ENCODE assay signal across 11 cellular contexts in the genomic region with DNA sequence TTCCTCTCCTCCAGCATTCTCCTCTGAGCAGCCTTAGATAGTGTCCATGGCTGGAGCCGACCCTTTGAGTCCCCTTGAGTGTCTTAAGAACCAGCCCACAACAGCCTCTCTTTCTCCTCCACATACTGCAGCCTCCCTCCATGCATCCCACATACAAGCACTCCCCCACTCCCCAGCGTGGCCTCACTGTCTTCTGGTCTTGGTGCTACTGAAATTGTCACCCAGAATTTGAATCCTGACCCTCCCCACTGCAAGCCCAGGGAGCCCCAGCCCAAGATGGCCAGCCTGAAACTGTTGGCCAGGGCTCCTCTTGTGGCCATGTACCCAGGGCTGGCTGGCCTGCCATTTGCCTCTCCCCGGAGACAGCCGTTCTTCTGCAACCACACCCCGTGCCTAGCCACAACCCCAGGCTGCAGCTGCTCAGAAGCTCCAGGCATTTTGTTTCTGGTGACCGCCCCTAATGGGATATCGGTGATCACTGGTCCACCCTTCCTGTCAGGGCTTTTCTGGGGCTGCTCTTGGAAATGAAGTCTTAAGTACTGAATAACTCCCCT. TPM values are rescaled to one million over a fixed set of nuclear protein-coding genes. Genes with fewer than 3 reads are reported as not detected.
DNase-seq lines count a peak whose midpoint lies in the region; ATAC-seq and TF ChIP-seq lines count a peak whose summit lies in the region.
"Had no signal": no experiment of that assay in that cellular context is flagged by ENCODE, and none has a peak within 500 bp of the region (broad histone marks: within the 10 kb centered on the region; RNA-seq: fewer than 3 reads in every experiment).

No MANE protein-coding gene starts in this region.

- intact Hi-C loops in dendritic cell treated with granulocyte-macrophage colony-stimulating factor and Interleukin-4, amounts not matched to agents 40 ng/mL and 50 ng/mL, for 4 days (cut with micrococcal nuclease), result no loop called here

- H3K27ac Mint-ChIP-seq in activated T-cell treated with anti-CD3 and anti-CD28 coated beads, Interleukin-2, amount 50 U/mL, for 24 hours, result peak overlapping the region; percentile 60
- peak overlapping the region; percentile 17 to 69 (median 20) for H3K27ac Mint-ChIP-seq in IgD-negative memory B cell
- H3K27ac Mint-ChIP-seq in dendritic cell treated with granulocyte-macrophage colony-stimulating factor and Interleukin-4, amounts not matched to agents 40 ng/mL and 50 ng/mL, for 4 days, result peak overlapping the region; percentile 7
- H3K27ac Mint-ChIP-seq in stimulated activated effector memory CD8-positive, alpha-beta T cell treated with anti-CD3 and anti-CD28 coated beads, Interleukin-12 subunit alpha, Interleukin-12 subunit beta, amount 100 ng/mL, for 72 hours, result peak overlapping the region; percentile 84
- H3K27ac Mint-ChIP-seq: progenitor cell of endocrine pancreas had no signal

- POLR2A ChIA-PET in GM10248 (lab: Yijun Ruan, JAX), result no interaction called here

- H3K27me3 Mint-ChIP-seq in activated T-cell treated with anti-CD3 and anti-CD28 coated beads, Interleukin-2, amount 50 U/mL, for 24 hours, result no peaks in the 10 kb centered on the region
- H3K27me3 Mint-ChIP-seq in IgD-negative memory B cell, result no peaks in the 10 kb centered on the region
- H3K27me3 Mint-ChIP-seq in dendritic cell treated with granulocyte-macrophage colony-stimulating factor and Interleukin-4, amounts not matched to agents 40 ng/mL and 50 ng/mL, for 4 days, result no peaks in the 10 kb centered on the region
- H3K27me3 Mint-ChIP-seq: progenitor cell of endocrine pancreas had no signal

- H3K4me3 Mint-ChIP-seq in activated T-cell treated with anti-CD3 and anti-CD28 coated beads, Interleukin-2, amount 50 U/mL, for 24 hours, result no peak overlapping the region
- peak overlapping the region in 2 of 4 donors; percentile 73 to 88 for H3K4me3 Mint-ChIP-seq in IgD-negative memory B cell
- no peak overlapping the region for H3K4me3 Mint-ChIP-seq in dendritic cell treated with granulocyte-macrophage colony-stimulating factor and Interleukin-4, amounts not matched to agents 40 ng/mL and 50 ng/mL, for 4 days
- no peak overlapping the region for H3K4me3 Mint-ChIP-seq in stimulated activated effector memory CD8-positive, alpha-beta T cell treated with anti-CD3 and anti-CD28 coated beads, Interleukin-12 subunit alpha, Interleukin-12 subunit beta, amount 100 ng/mL, for 72 hours

- CTCF ChIA-PET in GM10248 (lab: Yijun Ruan, JAX), result interaction anchor here (1.0 to 27.0 kb wide), 4 partner anchors 13 to 111 kb away, joined by 3 to 1060 read pairs (median 10); partner anchors contain the start of genes PRXL2A and TSPAN14

- no peak for TF ChIP-seq CTCF in GM10266 (IDR thresholded peaks at IDR 0.05; ENCODE audit: control insufficient read depth, insufficient read depth, low read depth, missing control alignments)
- TF ChIP-seq CTCF in GM10248 (IDR thresholded peaks at IDR 0.05; ENCODE audit: control extremely low read depth, extremely low read depth, low read depth, missing control alignments), result no peak

- H3K4me1 Mint-ChIP-seq in activated T-cell treated with anti-CD3 and anti-CD28 coated beads, Interleukin-2, amount 50 U/mL, for 24 hours (ENCODE audit: low read depth), result peaks cover 31% of the 10 kb centered on the region
- peaks cover 13 to 24% (median 15%) of the 10 kb centered on the region in 3 donors for H3K4me1 Mint-ChIP-seq in IgD-negative memory B cell
- H3K4me1 Mint-ChIP-seq in dendritic cell treated with granulocyte-macrophage colony-stimulating factor and Interleukin-4, amounts not matched to agents 40 ng/mL and 50 ng/mL, for 4 days (ENCODE audit: low read depth), result peaks cover 53% of the 10 kb centered on the region
- peaks cover 35% of the 10 kb centered on the region for H3K4me1 Mint-ChIP-seq in stimulated activated effector memory CD8-positive, alpha-beta T cell treated with anti-CD3 and anti-CD28 coated beads, Interleukin-12 subunit alpha, Interleukin-12 subunit beta, amount 100 ng/mL, for 72 hours

- peaks cover 81% of the 10 kb centered on the region for H3K36me3 Mint-ChIP-seq in activated T-cell treated with anti-CD3 and anti-CD28 coated beads, Interleukin-2, amount 50 U/mL, for 24 hours (ENCODE audit: low read depth)
- peaks cover 8% of the 10 kb centered on the region for H3K36me3 Mint-ChIP-seq in IgD-negative memory B cell
- peaks cover 81% of the 10 kb centered on the region for H3K36me3 Mint-ChIP-seq in dendritic cell treated with granulocyte-macrophage colony-stimulating factor and Interleukin-4, amounts not matched to agents 40 ng/mL and 50 ng/mL, for 4 days (ENCODE audit: low read depth)
- H3K36me3 Mint-ChIP-seq in stimulated activated effector memory CD8-positive, alpha-beta T cell treated with anti-CD3 and anti-CD28 coated beads, Interleukin-12 subunit alpha, Interleukin-12 subunit beta, amount 100 ng/mL, for 72 hours, result peaks cover 66% of the 10 kb centered on the region

- ATAC-seq in stimulated activated effector memory CD8-positive, alpha-beta T cell treated with anti-CD3 and anti-CD28 coated beads, Interleukin-12 subunit alpha, Interleukin-12 subunit beta, amount 100 ng/mL, for 72 hours, result no peak
- ATAC-seq: Panc1 had no signal

- no peaks in the 10 kb centered on the region for H3K9me3 Mint-ChIP-seq in activated T-cell treated with anti-CD3 and anti-CD28 coated beads, Interleukin-2, amount 50 U/mL, for 24 hours
- H3K9me3 Mint-ChIP-seq in IgD-negative memory B cell, result no peaks in the 10 kb centered on the region
- no peaks in the 10 kb centered on the region for H3K9me3 Mint-ChIP-seq in dendritic cell treated with granulocyte-macrophage colony-stimulating factor and Interleukin-4, amounts not matched to agents 40 ng/mL and 50 ng/mL, for 4 days
- no peaks in the 10 kb centered on the region for H3K9me3 Mint-ChIP-seq in stimulated activated effector memory CD8-positive, alpha-beta T cell treated with anti-CD3 and anti-CD28 coated beads, Interleukin-12 subunit alpha, Interleukin-12 subunit beta, amount 100 ng/mL, for 72 hours

- DNase-seq in activated T-cell treated with anti-CD3 and anti-CD28 coated beads, Interleukin-2, amount 50 U/mL, for 24 hours, result no peak
- DNase-seq in activated T-cell treated with anti-CD3 and anti-CD28 coated beads for 4 hours, result no peak
- no peak for DNase-seq in stimulated activated effector memory CD8-positive, alpha-beta T cell treated with anti-CD3 and anti-CD28 coated beads, Interleukin-12 subunit alpha, Interleukin-12 subunit beta, amount 100 ng/mL, for 72 hours (ENCODE audit: low spot score in 2 of 2)
- DNase-seq in NCI-H187 (lab: John Stamatoyannopoulos, UW), result no peak
- DNase-seq in GM10266 (ENCODE audit: extremely low spot score), result no peak
- DNase-seq in GM10248 (ENCODE audit: extremely low spot score), result no peak
- DNase-seq: NCI-H146 had no signal

RNA-seq across cellular contexts. Expression of gene SH2D4B, which starts 18.8 kb away (rescaled TPM):
- not detected for polyA plus RNA-seq in IgD-negative memory B cell

Comparison
In these comparisons a context has a peak if more than half of its experiments do, and no peak if none do; other contexts are left out.
1. H3K27ac Mint-ChIP-seq: peak in every context shown above with its lines; median percentile 84 in stimulated activated effector memory CD8-positive, alpha-beta T cell treated with anti-CD3 and anti-CD28 coated beads, Interleukin-12 subunit alpha, Interleukin-12 subunit beta, amount 100 ng/mL, for 72 hours; 60 in activated T-cell treated with anti-CD3 and anti-CD28 coated beads, Interleukin-2, amount 50 U/mL, for 24 hours; 20 in IgD-negative memory B cell; 7 in dendritic cell treated with granulocyte-macrophage colony-stimulating factor and Interleukin-4, amounts not matched to agents 40 ng/mL and 50 ng/mL, for 4 days.